In genomic region chr9:38390442-38390841, GRCh38 we compare ENCODE assay signal across 1 cellular context.
TF ChIP-seq lines count a peak whose summit lies in the region.

No MANE protein-coding gene starts in this region.

TF ChIP-seq in K562, 482 proteins besides CTCF, POLR2A, EP300 and RAD21 (continued from another document and continues in another):
- peak; percentile 17; the same call in 1 of the 2 replicates for TF ChIP-seq JUND (IDR thresholded peaks at IDR 0.05; ENCODE audit: borderline replicate concordance, low read depth, low read length)
- TF ChIP-seq JUND (tag; IDR thresholded peaks at IDR 0.05; ENCODE audit: borderline replicate concordance, low read depth, low read length), result no peak
- TF ChIP-seq TAF15 (IDR thresholded peaks at IDR 0.05; ENCODE audit: low read depth, low read length), result no peak
- TF ChIP-seq POLR2H (tag; IDR thresholded peaks at IDR 0.05; ENCODE audit: low read depth), result no peak
- no peak for TF ChIP-seq MYBL2 (IDR thresholded peaks at IDR 0.05; ENCODE audit: low read depth)
- no peak for TF ChIP-seq MYBL2 (CRISPR knock-in tag; IDR thresholded peaks at IDR 0.05; ENCODE audit: borderline replicate concordance)
- TF ChIP-seq YY1 (IDR thresholded peaks at IDR 0.05; ENCODE audit: borderline replicate concordance in 1 of 3, control insufficient read depth in 1 of 3, extremely low read depth in 1 of 3, insufficient read depth in 3 of 3, insufficient read length in 1 of 3, insufficient replicate concordance in 2 of 3, low read depth in 1 of 3, low read length in 2 of 3), result no peak
- TF ChIP-seq ZBTB5 (IDR thresholded peaks at IDR 0.05), result no peak
- TF ChIP-seq THAP12 (CRISPR knock-in tag; IDR thresholded peaks at IDR 0.05), result no peak
- TF ChIP-seq PURB (CRISPR knock-in tag; IDR thresholded peaks at IDR 0.05; ENCODE audit: low read depth), result no peak
- TF ChIP-seq PPARD (CRISPR knock-in tag; IDR thresholded peaks at IDR 0.05), result no peak
- TF ChIP-seq ZNF124 (CRISPR knock-in tag; IDR thresholded peaks at IDR 0.05), result no peak
- TF ChIP-seq SREBF1 (IDR thresholded peaks at IDR 0.05; ENCODE audit: borderline replicate concordance, low read depth, low read length), result no peak
- TF ChIP-seq NCOA4 (IDR thresholded peaks at IDR 0.05; ENCODE audit: partially characterized antibody), result no peak
- no peak for TF ChIP-seq RNF219 (CRISPR knock-in tag; IDR thresholded peaks at IDR 0.05)
- no peak for TF ChIP-seq HEY1 (CRISPR knock-in tag; IDR thresholded peaks at IDR 0.05; ENCODE audit: borderline replicate concordance)
- no peak for TF ChIP-seq ZNF436 (CRISPR knock-in tag; IDR thresholded peaks at IDR 0.05)
- no peak for TF ChIP-seq PYGO2 (tag; IDR thresholded peaks at IDR 0.05)
- no peak for TF ChIP-seq RUNX1 (IDR thresholded peaks at IDR 0.05; ENCODE audit: low read depth)
- TF ChIP-seq PBX2 (CRISPR knock-in tag; IDR thresholded peaks at IDR 0.05; ENCODE audit: low read depth), result no peak
- no peak for TF ChIP-seq PBX2 (tag; conservative IDR thresholded peaks at IDR 0.05; ENCODE audit: low read depth)
- no peak for TF ChIP-seq ZNF280B (CRISPR knock-in tag; IDR thresholded peaks at IDR 0.05)
- no peak for TF ChIP-seq TSC22D4 (tag; IDR thresholded peaks at IDR 0.05)
- no peak for TF ChIP-seq CREB3 (tag; conservative IDR thresholded peaks at IDR 0.05; ENCODE audit: low read depth)
- no peak for TF ChIP-seq POLR3A (IDR thresholded peaks at IDR 0.05; ENCODE audit: borderline replicate concordance, extremely low read depth, insufficient read depth, insufficient read length)
- TF ChIP-seq JUNB (CRISPR knock-in tag; conservative IDR thresholded peaks at IDR 0.05), result no peak
- no peak for TF ChIP-seq ZNF274 (IDR thresholded peaks at IDR 0.05; ENCODE audit: borderline replicate concordance, low read depth, low read length)
- TF ChIP-seq PHB2 (IDR thresholded peaks at IDR 0.05; ENCODE audit: low read depth), result no peak
- TF ChIP-seq CHD2 (IDR thresholded peaks at IDR 0.05; ENCODE audit: low read depth, low read length), result no peak
- no peak for TF ChIP-seq ZBTB12 (CRISPR knock-in tag; IDR thresholded peaks at IDR 0.05)
- no peak for TF ChIP-seq GTF2E2 (tag; IDR thresholded peaks at IDR 0.05)
- TF ChIP-seq HMG20B (CRISPR knock-in tag; IDR thresholded peaks at IDR 0.05), result no peak
- TF ChIP-seq PCBP1 (IDR thresholded peaks at IDR 0.05; ENCODE audit: low read depth, low read length, poor library complexity, severe bottlenecking), result no peak
- TF ChIP-seq ZNF407 (IDR thresholded peaks at IDR 0.05; ENCODE audit: low read depth), result no peak
